In genomic region chr5:96875805-96876291, GRCh38 we compare ENCODE assay signal across 8 cellular contexts. TPM values are rescaled to one million over a fixed set of nuclear protein-coding genes. Genes with fewer than 3 reads are reported as not detected.
DNase-seq lines count a peak whose midpoint lies in the region; ATAC-seq and TF ChIP-seq lines count a peak whose summit lies in the region.

No MANE protein-coding gene starts in this region.

- no peak overlapping the region for H3K4me3 Mint-ChIP-seq in WTC11

- H3K9me3 Mint-ChIP-seq in WTC11, result no peaks in the 10 kb centered on the region

- H3K4me1 ChIP-seq in gastrocnemius medialis, result peaks cover 9 to 15% of the 10 kb centered on the region in 2 donors

- peak overlapping the region; percentile 62 to 79 (median 72) for H3K27ac ChIP-seq in gastrocnemius medialis

- POLR2A ChIA-PET in WTC11 (lab: Charles Lee), result no interaction called here

- H3K4me3 ChIP-seq in gastrocnemius medialis, result peak overlapping the region; percentile 55 to 75 (median 68)

- TF ChIP-seq POLR2A in gastrocnemius medialis (IDR thresholded peaks at IDR 0.05), result no peak

- intact Hi-C loops in gastrocnemius medialis (cut with DNase I; ENCODE audit: low total_unique reads), result no loop called here

- DNase-seq in WTC11 (ENCODE audit: low spot score) (no peak), gastrocnemius medialis (no peak), NCI-H2029 treated with DMSO at 0.1 percent for 48 hours (lab: John Stamatoyannopoulos, UW) (no peak)

- H3K27me3 ChIP-seq in gastrocnemius medialis, result no peaks in the 10 kb centered on the region

- TF ChIP-seq CTCF in WTC11 (IDR thresholded peaks at IDR 0.05) (no peak), gastrocnemius medialis (IDR thresholded peaks at IDR 0.05 in 4 of 5, conservative IDR thresholded peaks at IDR 0.05 in 1 of 5) (no peak)

- no peaks in the 10 kb centered on the region for H3K9me3 ChIP-seq in gastrocnemius medialis

- in situ Hi-C loops in gastrocnemius medialis (cut with MboI; ENCODE audit: low sequenced_read_pairs in 4 of 4), result loop anchor here in 2 of 4 donors (10.0 kb wide), 2 partner anchors 69 to 289 kb away; no protein-coding TSS in a partner anchor

- H3K27ac Mint-ChIP-seq in WTC11, result no peak overlapping the region

- ATAC-seq in GM18858 (IDR thresholded peaks at IDR 0.05; ENCODE audit: unreplicated experiment), result peak; percentile 4
- peak; percentile 4 for ATAC-seq in HG03439 (IDR thresholded peaks at IDR 0.05; ENCODE audit: unreplicated experiment)
- no peak for ATAC-seq in WTC11
- ATAC-seq in esophagus mucosa, result peak; percentile 6
- ATAC-seq in gastrocnemius medialis, result peak; percentile 6 to 22
- no peak for ATAC-seq in HG03565 (IDR thresholded peaks at IDR 0.05; ENCODE audit: unreplicated experiment)
- ATAC-seq in HG03469 (IDR thresholded peaks at IDR 0.05; ENCODE audit: unreplicated experiment), result no peak

- H3K4me1 Mint-ChIP-seq in WTC11, result peaks cover 10% of the 10 kb centered on the region

- no peaks in the 10 kb centered on the region for H3K27me3 Mint-ChIP-seq in WTC11 (ENCODE audit: low read depth)

- CTCF ChIA-PET in WTC11 (lab: Charles Lee), result no interaction called here

- H3K36me3 Mint-ChIP-seq in WTC11, result no peaks in the 10 kb centered on the region

- no peaks in the 10 kb centered on the region for H3K36me3 ChIP-seq in gastrocnemius medialis

TF ChIP-seq in WTC11, 78 proteins besides CTCF, POLR2A, EP300 and RAD21:
- TF ChIP-seq GABPB1 (CRISPR knock-in tag; IDR thresholded peaks at IDR 0.05), result 0 out of 2 replicates have a peak, but pooled peaks have one; percentile 23
- TF ChIP-seq, protein P1, sequence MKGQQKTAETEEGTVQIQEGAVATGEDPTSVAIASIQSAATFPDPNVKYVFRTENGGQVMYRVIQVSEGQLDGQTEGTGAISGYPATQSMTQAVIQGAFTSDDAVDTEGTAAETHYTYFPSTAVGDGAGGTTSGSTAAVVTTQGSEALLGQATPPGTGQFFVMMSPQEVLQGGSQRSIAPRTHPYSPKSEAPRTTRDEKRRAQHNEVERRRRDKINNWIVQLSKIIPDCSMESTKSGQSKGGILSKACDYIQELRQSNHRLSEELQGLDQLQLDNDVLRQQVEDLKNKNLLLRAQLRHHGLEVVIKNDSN (CRISPR knock-in tag; IDR thresholded peaks at IDR 0.05), result no peak
TF ChIP-seq in WTC11: peak in this region for 1.

RNA-seq across cellular contexts. Expression of gene ERAP2, which starts 0.5 kb away (rescaled TPM):
- total RNA-seq in WTC11 (2021), result 0.13 to 0.41 TPM (median 0.21 TPM) in 3 replicates
- total RNA-seq in esophagus mucosa, result 1.3 TPM
- total RNA-seq in gastrocnemius medialis, result 1 to 10 TPM; 1.1 to 8.5 (median 2.9) TPM

Comparison
In these comparisons a context has a peak if more than half of its experiments do, and no peak if none do; other contexts are left out.
1. ATAC-seq: peak in GM18858 (single experiment), HG03439 (single experiment), esophagus mucosa (single experiment) and gastrocnemius medialis (2 of 2); none in WTC11 (single experiment), HG03565 (single experiment) and HG03469 (single experiment).